ENCODE assay signal across 14 cellular contexts in the genomic region with DNA sequence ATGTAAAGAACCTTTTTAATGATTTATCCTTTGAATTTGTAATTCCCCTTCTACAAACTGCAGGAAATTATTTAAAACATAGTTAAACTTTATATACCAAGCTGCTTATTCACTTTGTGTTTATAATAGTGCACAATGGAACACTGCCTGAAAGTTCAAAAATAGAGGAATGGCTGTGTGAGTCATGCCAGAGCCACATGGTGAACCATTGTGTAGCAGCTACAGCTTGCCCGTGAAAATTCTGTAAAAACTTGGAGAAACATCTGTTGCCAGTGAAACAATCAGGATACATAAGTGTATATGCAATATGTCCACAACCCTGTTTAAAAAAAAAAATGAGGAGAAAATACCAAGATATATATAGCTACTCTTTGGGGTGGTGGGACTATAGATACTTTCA. TPM values are rescaled to one million over a fixed set of nuclear protein-coding genes. Genes with fewer than 3 reads are reported as not detected.
DNase-seq lines count a peak whose midpoint lies in the region; ATAC-seq and TF ChIP-seq lines count a peak whose summit lies in the region.
"Had no signal": no experiment of that assay in that cellular context is flagged by ENCODE, and none has a peak within 500 bp of the region (broad histone marks: within the 10 kb centered on the region; RNA-seq: fewer than 3 reads in every experiment).

No MANE protein-coding gene starts in this region.

- no peak overlapping the region for H2AFZ ChIP-seq in mesenchymal stem cell (ENCODE audit: low read depth, low read length)

- TF ChIP-seq POLR2A in ovary (IDR thresholded peaks at IDR 0.05), result no peak

- TF ChIP-seq CTCF in ovary (IDR thresholded peaks at IDR 0.05), result no peak

- H3K23ac ChIP-seq in mesenchymal stem cell (ENCODE audit: low read length in 2 of 2), result no peak overlapping the region

- no peaks in the 10 kb centered on the region for H3K9me3 ChIP-seq in mesenchymal stem cell (ENCODE audit: control insufficient read depth, low read length)
- H3K9me3 ChIP-seq in ovary, result no peaks in the 10 kb centered on the region

- H3K18ac ChIP-seq in mesenchymal stem cell (ENCODE audit: low read depth in 1 of 2, low read length in 2 of 2), result no peak overlapping the region

- H3K4me3 ChIP-seq in mesenchymal stem cell (ENCODE audit: insufficient read depth in 1 of 2, low read depth in 1 of 2, low read length in 2 of 2) (no peak overlapping the region), ovary (no peak overlapping the region)
- H3K4me3 ChIP-seq: GM12878 had no signal

- H3K79me1 ChIP-seq in mesenchymal stem cell (replicated peaks; ENCODE audit: low read length, poor library complexity, severe bottlenecking), result peaks cover 18% of the 10 kb centered on the region

- H3K27me3 ChIP-seq in mesenchymal stem cell (ENCODE audit: control insufficient read depth in 1 of 2, insufficient read depth in 1 of 2, low read length in 2 of 2) (no peaks in the 10 kb centered on the region), ovary (no peaks in the 10 kb centered on the region)

- no peak overlapping the region for H2AK5ac ChIP-seq in mesenchymal stem cell (ENCODE audit: low read length, severe bottlenecking)

- H3K4me1 ChIP-seq in mesenchymal stem cell (ENCODE audit: control insufficient read depth, insufficient read depth, low read depth, low read length) (no peaks in the 10 kb centered on the region), ovary (ENCODE audit: insufficient read depth) (no peaks in the 10 kb centered on the region)

- no peak overlapping the region for H2BK5ac ChIP-seq in mesenchymal stem cell (ENCODE audit: low read depth, low read length, poor library complexity, severe bottlenecking)

- H3K36me3 ChIP-seq in mesenchymal stem cell (ENCODE audit: control insufficient read depth in 1 of 2, insufficient read depth in 2 of 2, low read depth in 1 of 2, low read length in 2 of 2) (peaks cover 14 to 28% of the 10 kb centered on the region in 2 experiments), ovary (no peaks in the 10 kb centered on the region)

- DNase-seq in AG20443 (ENCODE audit: low spot score) (peak; percentile 72), NCI-H1694 treated with DMSO at 0.1 percent for 48 hours (lab: John Stamatoyannopoulos, UW) (peak; percentile 68), dermis microvascular lymphatic vessel endothelial cell (ENCODE audit: low read depth in 2 of 2) (peak; percentile 79 to 96), mesenchymal stem cell (peak; percentile 78), NCI-H82 (lab: John Stamatoyannopoulos, UW) (no peak), ovary (no peak)
- no peak for DNase-seq in stimulated activated naive CD4-positive, alpha-beta T cell (lab: John Stamatoyannopoulos, UW)
- DNase-seq: activated CD8-positive, alpha-beta T cell treated with anti-CD3 and anti-CD28 coated beads, Interleukin-2, amount 10 ng/mL, durations not matched to agents 7 days and 5 days; activated naive CD4-positive, alpha-beta T cell treated with anti-CD3 and anti-CD28 coated beads, Interleukin-2, amount 50 U/mL, for 16 hours; CD4-positive, alpha-beta T cell; left cardiac atrium; stimulated activated CD4-positive, alpha-beta T cell treated with anti-CD3 and anti-CD28 coated beads, Interleukin-4, amount 100 ng/mL, for 24 hours had no signal

- peak overlapping the region; percentile 24 for H3K9ac ChIP-seq in mesenchymal stem cell (ENCODE audit: low read length)

- no peak overlapping the region for H2BK15ac ChIP-seq in mesenchymal stem cell (ENCODE audit: low read depth, poor library complexity, severe bottlenecking)

- no peak overlapping the region for H3K4me2 ChIP-seq in mesenchymal stem cell (ENCODE audit: low read length, poor library complexity, severe bottlenecking)

- H3K4ac ChIP-seq in mesenchymal stem cell (ENCODE audit: low read depth in 1 of 2, low read length in 2 of 2), result no peak overlapping the region

- no peak for TF ChIP-seq EP300 in ovary (IDR thresholded peaks at IDR 0.05)

- no peak overlapping the region for H2BK12ac ChIP-seq in mesenchymal stem cell (ENCODE audit: low read length in 2 of 2)

- intact Hi-C loops in ovary (cut with DNase I), result no loop called here

- WGBS in mesenchymal stem cell, result no CpG with 5 or more reads among the region's 1 CpG
- 8 to 22% (median 12%) methylated on average over 1 of the region's 1 CpG for WGBS in ovary, 3 donors

- H3K27ac ChIP-seq in mesenchymal stem cell (ENCODE audit: low read length, poor library complexity, severe bottlenecking) (no peak overlapping the region), ovary (no peak overlapping the region)

- H4K91ac ChIP-seq in mesenchymal stem cell (ENCODE audit: low read length), result no peak overlapping the region

- ATAC-seq in HG02852 (IDR thresholded peaks at IDR 0.05; ENCODE audit: unreplicated experiment), result no peak
- ATAC-seq: activated CD8-positive, alpha-beta T cell treated with anti-CD3 and anti-CD28 coated beads, Interleukin-2, amount 10 ng/mL, durations not matched to agents 7 days and 5 days; GM12878 had no signal

- no peak overlapping the region for H4K8ac ChIP-seq in mesenchymal stem cell (ENCODE audit: low read length)

- no peak overlapping the region for H3K14ac ChIP-seq in mesenchymal stem cell (ENCODE audit: low read length in 2 of 2)

- H2BK120ac ChIP-seq in mesenchymal stem cell (ENCODE audit: low read depth, low read length), result no peak overlapping the region

RNA-seq across cellular contexts. Expression of a gene that starts 59.5 kb away (rescaled TPM):
- total RNA-seq in dermis microvascular lymphatic vessel endothelial cell (80.2 and 83.8 TPM in 2 replicates), ovary (10 to 100 TPM; 52.1 to 67.7 (median 53.5) TPM)
- polyA plus RNA-seq in mesenchymal stem cell (2013, experiment 1 of 2), result 67.5 TPM
- 66.4 TPM for polyA plus RNA-seq in mesenchymal stem cell (2013, experiment 2 of 2)
- 10 to 100 TPM; 31.2 to 46.4 TPM for polyA plus RNA-seq in ovary

RNA-seq across cellular contexts. Expression of a gene that starts 59.9 kb away (rescaled TPM):
- total RNA-seq in dermis microvascular lymphatic vessel endothelial cell, result 11.0 and 14.7 TPM in 2 replicates
- 3.5 TPM for polyA plus RNA-seq in mesenchymal stem cell (2013, experiment 1 of 2)
- 3.6 TPM for polyA plus RNA-seq in mesenchymal stem cell (2013, experiment 2 of 2)
- total RNA-seq in ovary, result 10 to 100 TPM in 6 of 7 donors, 1 to 10 TPM in 1; 7.0 to 18.7 (median 15.8) TPM
- 1 to 10 TPM; 4.5 to 5.3 TPM for polyA plus RNA-seq in ovary

Comparison
In these comparisons a context has a peak if more than half of its experiments do, and no peak if none do; other contexts are left out.
1. DNase-seq: peak in AG20443 (single experiment), NCI-H1694 treated with DMSO at 0.1 percent for 48 hours (single experiment), dermis microvascular lymphatic vessel endothelial cell (2 of 2) and mesenchymal stem cell (single experiment); none in stimulated activated naive CD4-positive, alpha-beta T cell (0 of 6), NCI-H82 (single experiment) and ovary (0 of 5).